In genomic region chr12:57479376-57480115, GRCh38 we compare ENCODE assay signal across 8 cellular contexts. TPM values are rescaled to one million over a fixed set of nuclear protein-coding genes. Genes with fewer than 3 reads are reported as not detected.
DNase-seq lines count a peak whose midpoint lies in the region; ATAC-seq lines count a peak whose summit lies in the region.
"Had no signal": no experiment of that assay in that cellular context is flagged by ENCODE, and none has a peak within 500 bp of the region (broad histone marks: within the 10 kb centered on the region; RNA-seq: fewer than 3 reads in every experiment).

Gene ARHGAP9, minus strand, starts transcription at chr12:57479866. Its CDS starts 460 bp downstream, at chr12:57479406.

- peaks cover 54% of the 10 kb centered on the region for H3K4me1 Mint-ChIP-seq in T-helper 1 cell treated with Interleukin-12 subunit alpha and Interleukin-12 subunit beta and Interleukin-4 antibody, amounts not matched to agents 30 μg/mL and 1 μg/mL, for 36 hours (ENCODE audit: low read depth)

- peak; percentile 38 for ATAC-seq in GM21390 (IDR thresholded peaks at IDR 0.05; ENCODE audit: unreplicated experiment)
- ATAC-seq in GM19463 (IDR thresholded peaks at IDR 0.05; ENCODE audit: unreplicated experiment) = no peak

- peak within 1 kb of the TSS; percentile 98 for H3K27ac Mint-ChIP-seq in T-helper 1 cell treated with Interleukin-12 subunit alpha and Interleukin-12 subunit beta and Interleukin-4 antibody, amounts not matched to agents 30 μg/mL and 1 μg/mL, for 36 hours

- H3K4me3 Mint-ChIP-seq in T-helper 1 cell treated with Interleukin-12 subunit alpha and Interleukin-12 subunit beta and Interleukin-4 antibody, amounts not matched to agents 30 μg/mL and 1 μg/mL, for 36 hours = peak within 1 kb of the TSS; percentile 96

- H3K36me3 Mint-ChIP-seq in T-helper 1 cell treated with Interleukin-12 subunit alpha and Interleukin-12 subunit beta and Interleukin-4 antibody, amounts not matched to agents 30 μg/mL and 1 μg/mL, for 36 hours (ENCODE audit: low read depth) = peaks cover 20% of the 10 kb centered on the region

- peak; percentile 28 to 36 for DNase-seq in dermis microvascular lymphatic vessel endothelial cell (ENCODE audit: low read depth in 2 of 2)
- DNase-seq in stimulated activated naive CD4-positive, alpha-beta T cell treated with Interleukin-2 at 50 U/mL for 16 hours (lab: John Stamatoyannopoulos, UW) = peak; percentile 62
- DNase-seq in NCI-H2196 (lab: John Stamatoyannopoulos, UW; ENCODE audit: unreplicated experiment) = no peak
- no peak for DNase-seq in GF-D8 (lab: John Stamatoyannopoulos, UW)

- no peaks in the 10 kb centered on the region for H3K9me3 Mint-ChIP-seq in T-helper 1 cell treated with Interleukin-12 subunit alpha and Interleukin-12 subunit beta and Interleukin-4 antibody, amounts not matched to agents 30 μg/mL and 1 μg/mL, for 36 hours

- H3K27me3 Mint-ChIP-seq in T-helper 1 cell treated with Interleukin-12 subunit alpha and Interleukin-12 subunit beta and Interleukin-4 antibody, amounts not matched to agents 30 μg/mL and 1 μg/mL, for 36 hours (ENCODE audit: low read depth) = no peaks in the 10 kb centered on the region

RNA-seq across cellular contexts. Expression of gene ARHGAP9, which starts in this region (rescaled TPM):
- 0.13 TPM in 1 of 2 replicates, not detected in the other for total RNA-seq in dermis microvascular lymphatic vessel endothelial cell
- total RNA-seq: SK-MEL-5 had no signal

Comparison
In these comparisons a context has a peak if more than half of its experiments do, and no peak if none do; other contexts are left out.
1. Peak in DNase-seq in dermis microvascular lymphatic vessel endothelial cell; RNA of the gene not detected or under 1 TPM.